8 cellular contexts compared by ENCODE assay signal in the genomic region with DNA sequence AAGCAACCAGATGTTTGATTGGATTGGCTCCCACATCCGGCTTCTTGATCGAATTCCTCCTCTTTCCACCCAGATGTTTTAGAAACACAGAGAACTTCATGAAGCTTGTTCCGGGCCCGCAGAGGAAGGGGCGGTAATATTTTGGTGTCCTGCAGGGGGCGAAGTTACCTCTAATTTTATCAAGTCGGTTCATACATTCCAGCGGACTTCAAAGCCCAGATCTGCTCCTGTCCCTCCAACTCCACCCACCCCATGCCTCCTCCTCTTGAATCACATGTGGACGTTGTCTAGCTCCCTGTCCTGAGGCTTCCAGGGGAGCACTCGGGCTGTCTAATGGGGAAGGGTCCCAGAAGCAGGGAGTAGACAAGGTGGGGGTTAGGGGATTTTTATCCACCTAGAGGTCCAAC. TPM values are rescaled to one million over a fixed set of nuclear protein-coding genes. Genes with fewer than 3 reads are reported as not detected.
DNase-seq lines count a peak whose midpoint lies in the region; ATAC-seq and TF ChIP-seq lines count a peak whose summit lies in the region.

No MANE protein-coding gene starts in this region.

- H3K36me3 ChIP-seq in gastrocnemius medialis: no peaks in the 10 kb centered on the region

- ATAC-seq in right cardiac atrium (peak; percentile 38 to 59), gastrocnemius medialis (peak; percentile 63 to 69), HG03045 (IDR thresholded peaks at IDR 0.05; ENCODE audit: unreplicated experiment) (no peak)

- WGBS in right cardiac atrium: 3% methylated on average over 10 of the region's 10 CpGs

- DNase-seq in SIG-M5 treated with dmso at 0.1 percent for 504 hours (lab: John Stamatoyannopoulos, UW; ENCODE audit: unreplicated experiment) (peak; percentile 54), SIG-M5 (lab: John Stamatoyannopoulos, UW) (no peak), MV-4-11 (lab: John Stamatoyannopoulos, UW) (peak; percentile 68), SW 1271 (lab: John Stamatoyannopoulos, UW) (peak; percentile 68 to 74), amniotic epithelial cell (ENCODE audit: low read depth) (peak; percentile 78), right cardiac atrium (peak; percentile 75 to 93 (median 85)), gastrocnemius medialis (peak; percentile 54 to 71)

- TF ChIP-seq POLR2A in gastrocnemius medialis (IDR thresholded peaks at IDR 0.05): no peak

- H3K9me3 ChIP-seq in right cardiac atrium (ENCODE audit: control insufficient read depth, low read length) (no peaks in the 10 kb centered on the region), gastrocnemius medialis (no peaks in the 10 kb centered on the region)

- H3K27me3 ChIP-seq in right cardiac atrium (ENCODE audit: control insufficient read depth, insufficient read depth) (no peaks in the 10 kb centered on the region), gastrocnemius medialis (peaks cover 7 to 14% (median 14%) of the 10 kb centered on the region in 3 donors)

- H3K4me1 ChIP-seq in right cardiac atrium (ENCODE audit: control insufficient read depth, insufficient read depth, low read length) (no peaks in the 10 kb centered on the region), gastrocnemius medialis (peaks cover 8 to 14% of the 10 kb centered on the region in 2 donors)

- H3K4me3 ChIP-seq in right cardiac atrium (ENCODE audit: low read length) (no peak overlapping the region), gastrocnemius medialis (no peak overlapping the region)

- intact Hi-C loops in right cardiac atrium (cut with DNase I): loop anchor here (5.0 to 10.0 kb wide), 6 partner anchors 269 to 342 kb away; partner anchors contain the start of gene BLOC1S5 (in 2 of the 4)
- intact Hi-C loops in gastrocnemius medialis (cut with DNase I; ENCODE audit: low total_unique reads): loop anchor here (1.0 to 10.0 kb wide), 3 partner anchors 284 to 492 kb away; no protein-coding TSS in a partner anchor

- in situ Hi-C loops in gastrocnemius medialis (cut with MboI; ENCODE audit: low sequenced_read_pairs in 4 of 4): loop anchor here (5.0 to 25.0 kb wide), 5 partner anchors 282 to 489 kb away; no protein-coding TSS in a partner anchor

- H3K27ac ChIP-seq in right cardiac atrium (ENCODE audit: low read length) (no peak overlapping the region), gastrocnemius medialis (no peak overlapping the region)

- TF ChIP-seq CTCF in gastrocnemius medialis (IDR thresholded peaks at IDR 0.05 in 4 of 5, conservative IDR thresholded peaks at IDR 0.05 in 1 of 5): peak; percentile 41 to 63 (median 56)

RNA-seq across cellular contexts. Expression of gene BMP6, which starts 2.9 kb away (rescaled TPM):
- 1 to 10 TPM; 2.3 to 4.7 (median 3.6) TPM for total RNA-seq in right cardiac atrium
- polyA plus RNA-seq in right cardiac atrium: 3.0 TPM
- 1 to 10 TPM; 1.7 to 8.3 (median 3.3) TPM for total RNA-seq in gastrocnemius medialis
